9 cellular contexts compared by ENCODE assay signal in genomic region chr17:39002991-39003715, GRCh38. TPM values are rescaled to one million over a fixed set of nuclear protein-coding genes. Genes with fewer than 3 reads are reported as not detected.
A peak's percentile ranks its signal among the peaks of the same experiment; 100 is the strongest.
DNase-seq lines count a peak whose midpoint lies in the region; ATAC-seq and TF ChIP-seq lines count a peak whose summit lies in the region.
"Had no signal": no experiment of that assay in that cellular context is flagged by ENCODE, and none has a peak within 500 bp of the region (broad histone marks: within the 10 kb centered on the region; RNA-seq: fewer than 3 reads in every experiment).

No MANE protein-coding gene starts in this region.

- H3K27me3 ChIP-seq in effector memory CD4-positive, alpha-beta T cell (replicated peaks; ENCODE audit: control insufficient read depth, insufficient read depth, low read length, poor library complexity, severe bottlenecking): no peaks in the 10 kb centered on the region
- H3K27me3 ChIP-seq in neural progenitor cell: no peaks in the 10 kb centered on the region

- H3K4me3 Mint-ChIP-seq in activated CD4-positive, alpha-beta T cell treated with anti-CD3 and anti-CD28 coated beads, Interleukin-2, amount 10 ng/mL, durations not matched to agents 24 days and 14 days: peak overlapping the region; percentile 52
- H3K4me3 Mint-ChIP-seq in neural progenitor cell (no peak overlapping the region), mesothelial cell of epicardium (no peak overlapping the region)

- peaks cover 5% of the 10 kb centered on the region for H3K4me1 ChIP-seq in effector memory CD4-positive, alpha-beta T cell (ENCODE audit: control insufficient read depth, insufficient read depth, low read length, poor library complexity, severe bottlenecking)
- H3K4me1 ChIP-seq in neural progenitor cell: no peaks in the 10 kb centered on the region

- peaks cover 7% of the 10 kb centered on the region for H3K27me3 Mint-ChIP-seq in activated CD4-positive, alpha-beta T cell treated with anti-CD3 and anti-CD28 coated beads, Interleukin-2, amount 10 ng/mL, durations not matched to agents 24 days and 14 days
- peaks cover 9% of the 10 kb centered on the region for H3K27me3 Mint-ChIP-seq in neural progenitor cell (ENCODE audit: insufficient read depth, low read depth)
- H3K27me3 Mint-ChIP-seq in mesothelial cell of epicardium (ENCODE audit: low read depth): peaks cover 8% of the 10 kb centered on the region

- H3K27ac Mint-ChIP-seq in activated CD4-positive, alpha-beta T cell treated with anti-CD3 and anti-CD28 coated beads, Interleukin-2, amount 10 ng/mL, durations not matched to agents 24 days and 14 days: peak overlapping the region; percentile 63
- no peak overlapping the region for H3K27ac Mint-ChIP-seq in neural progenitor cell
- no peak overlapping the region for H3K27ac Mint-ChIP-seq in mesothelial cell of epicardium

- no peak for ATAC-seq in GM18873 (IDR thresholded peaks at IDR 0.05; ENCODE audit: low FRiP score, unreplicated experiment)
- ATAC-seq in HG02840 (IDR thresholded peaks at IDR 0.05; ENCODE audit: low FRiP score, unreplicated experiment): no peak

- H4K20me1 ChIP-seq in neural progenitor cell (ENCODE audit: low read depth): no peaks in the 10 kb centered on the region

- H3K4me3 ChIP-seq in AG10803 (ENCODE audit: low read length) (no peak overlapping the region), neural progenitor cell (no peak overlapping the region)
- H3K4me3 ChIP-seq in effector memory CD4-positive, alpha-beta T cell (ENCODE audit: insufficient read depth, low read depth, low read length, poor library complexity, severe bottlenecking): no peak overlapping the region

- H3K9me3 Mint-ChIP-seq in activated CD4-positive, alpha-beta T cell treated with anti-CD3 and anti-CD28 coated beads, Interleukin-2, amount 10 ng/mL, durations not matched to agents 24 days and 14 days: peaks cover 11% of the 10 kb centered on the region
- H3K9me3 Mint-ChIP-seq in neural progenitor cell: peaks cover 8% of the 10 kb centered on the region
- peaks cover 4% of the 10 kb centered on the region for H3K9me3 Mint-ChIP-seq in mesothelial cell of epicardium

- no peak overlapping the region for H3K9ac ChIP-seq in neural progenitor cell

- no peaks in the 10 kb centered on the region for H3F3A ChIP-seq in neural progenitor cell (ENCODE audit: low read depth)

- no peak overlapping the region for H3K4me2 ChIP-seq in neural progenitor cell

- H3K36me3 Mint-ChIP-seq in activated CD4-positive, alpha-beta T cell treated with anti-CD3 and anti-CD28 coated beads, Interleukin-2, amount 10 ng/mL, durations not matched to agents 24 days and 14 days (ENCODE audit: low read depth): no peaks in the 10 kb centered on the region
- H3K36me3 Mint-ChIP-seq in neural progenitor cell: no peaks in the 10 kb centered on the region
- no peaks in the 10 kb centered on the region for H3K36me3 Mint-ChIP-seq in mesothelial cell of epicardium

- no peak overlapping the region for H3K27ac ChIP-seq in effector memory CD4-positive, alpha-beta T cell (ENCODE audit: insufficient read depth, low read length, poor library complexity, severe bottlenecking)
- H3K27ac ChIP-seq in neural progenitor cell: no peak overlapping the region

- intact Hi-C loops in activated CD4-positive, alpha-beta T cell treated with anti-CD3 and anti-CD28 coated beads, Interleukin-2, amount 10 ng/mL, durations not matched to agents 24 days and 14 days (cut with micrococcal nuclease): no loop called here

- DNase-seq in AG10803 (ENCODE audit: low read depth) (peak; percentile 86), neural progenitor cell (ENCODE audit: low spot score) (no peak), mesothelial cell of epicardium (ENCODE audit: low spot score in 2 of 2, unreplicated experiment in 2 of 2) (no peak), GM19238 (ENCODE audit: insufficient read length, low spot score) (no peak)
- peak; percentile 83 for DNase-seq in activated CD4-positive, alpha-beta T cell treated with anti-CD3 and anti-CD28 coated beads, Interleukin-2, amount 10 ng/mL, durations not matched to agents 24 days and 14 days
- DNase-seq in effector memory CD4-positive, alpha-beta T cell: peak in 2 of 3 donors; percentile 8 to 22

- no peaks in the 10 kb centered on the region for H3K36me3 ChIP-seq in effector memory CD4-positive, alpha-beta T cell (ENCODE audit: control insufficient read depth, insufficient read depth, low read length)
- no peaks in the 10 kb centered on the region for H3K36me3 ChIP-seq in neural progenitor cell

- H2AFZ ChIP-seq in neural progenitor cell (replicated peaks): peak overlapping the region; percentile 57

- peaks cover 18% of the 10 kb centered on the region for H3K4me1 Mint-ChIP-seq in activated CD4-positive, alpha-beta T cell treated with anti-CD3 and anti-CD28 coated beads, Interleukin-2, amount 10 ng/mL, durations not matched to agents 24 days and 14 days
- no peaks in the 10 kb centered on the region for H3K4me1 Mint-ChIP-seq in neural progenitor cell
- no peaks in the 10 kb centered on the region for H3K4me1 Mint-ChIP-seq in mesothelial cell of epicardium

- no peaks in the 10 kb centered on the region for H3K9me3 ChIP-seq in effector memory CD4-positive, alpha-beta T cell (ENCODE audit: control insufficient read depth, low read length)
- H3K9me3 ChIP-seq in neural progenitor cell (ENCODE audit: low read depth): no peaks in the 10 kb centered on the region

- TF ChIP-seq CTCF in AG10803 (conservative IDR thresholded peaks at IDR 0.05; ENCODE audit: low read length): no peak
- TF ChIP-seq CTCF in neural progenitor cell (IDR thresholded peaks at IDR 0.05): no peak
- no peak for TF ChIP-seq CTCF in mesothelial cell of epicardium (IDR thresholded peaks at IDR 0.05; ENCODE audit: unreplicated experiment)

- no peaks in the 10 kb centered on the region for H3K79me2 ChIP-seq in neural progenitor cell (ENCODE audit: low read depth)

RNA-seq across cellular contexts. Expression of gene FBXO47, which starts 36.0 kb away (rescaled TPM):
- 0.09 TPM in 1 of 2 replicates, not detected in the other for total RNA-seq in activated CD4-positive, alpha-beta T cell treated with anti-CD3 and anti-CD28 coated beads, Interleukin-2, amount 10 ng/mL, durations not matched to agents 24 days and 14 days
- total RNA-seq in neural progenitor cell (ENCODE audit: low replicate concordance) (not detected in 2 replicates), mesothelial cell of epicardium (not detected in 3 replicates)
- total RNA-seq: Daoy had no signal

Comparison
In these comparisons a context has a peak if more than half of its experiments do, and no peak if none do; other contexts are left out.
1. DNase-seq: peak in AG10803 (single experiment), activated CD4-positive, alpha-beta T cell treated with anti-CD3 and anti-CD28 coated beads, Interleukin-2, amount 10 ng/mL, durations not matched to agents 24 days and 14 days (single experiment) and effector memory CD4-positive, alpha-beta T cell (2 of 3); none in neural progenitor cell (single experiment), mesothelial cell of epicardium (0 of 2) and GM19238 (single experiment).